7 cellular contexts compared by ENCODE assay signal in the genomic region with DNA sequence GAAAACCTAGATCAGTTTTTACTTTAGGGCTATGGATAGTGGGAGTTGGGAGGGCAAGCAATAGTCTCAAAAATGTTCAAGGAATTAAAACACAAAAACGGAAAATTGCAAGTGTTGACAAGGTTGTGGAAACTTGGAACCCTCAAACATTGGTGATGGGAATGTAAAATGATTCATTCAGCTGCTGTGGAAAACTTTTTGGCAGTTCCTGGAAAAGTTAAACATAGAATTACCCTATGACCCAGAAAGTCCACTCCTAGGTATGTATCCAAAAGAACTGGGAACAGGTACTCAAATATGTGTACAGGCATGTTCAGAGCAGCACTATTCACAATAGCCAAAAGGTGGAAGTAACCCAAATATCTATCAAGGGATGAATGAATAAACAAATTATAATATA. TPM values are rescaled to one million over a fixed set of nuclear protein-coding genes. Genes with fewer than 3 reads are reported as not detected.
A peak's percentile ranks its signal among the peaks of the same experiment; 100 is the strongest.
DNase-seq lines count a peak whose midpoint lies in the region; ATAC-seq, FAIRE-seq and TF ChIP-seq lines count a peak whose summit lies in the region.

No MANE protein-coding gene starts in this region.

- peaks cover 5% of the 10 kb centered on the region for H3K36me3 Mint-ChIP-seq in progenitor cell of endocrine pancreas (ENCODE audit: insufficient read depth)

- H3K4me3 ChIP-seq in SU-DHL-6 (ENCODE audit: insufficient read depth, low read length, poor library complexity, severe bottlenecking) (no peak overlapping the region), esophagus squamous epithelium (no peak overlapping the region)

- WGBS in esophagus squamous epithelium, 2 donors, result 6 to 8% methylated on average over 1 of the region's 1 CpG

- H4K20me1 ChIP-seq in SU-DHL-6 (ENCODE audit: low read depth, low read length), result no peaks in the 10 kb centered on the region

- no peak for ATAC-seq in GM21717 (IDR thresholded peaks at IDR 0.05; ENCODE audit: unreplicated experiment)

- H3K4me2 ChIP-seq in SU-DHL-6 (ENCODE audit: low read depth, low read length, poor library complexity, severe bottlenecking), result peak overlapping the region; percentile 90

- no peaks in the 10 kb centered on the region for H3K9me3 Mint-ChIP-seq in progenitor cell of endocrine pancreas (ENCODE audit: low read depth)

- H3K4me1 Mint-ChIP-seq in progenitor cell of endocrine pancreas (ENCODE audit: low read depth), result peaks cover 28% of the 10 kb centered on the region

- TF ChIP-seq CTCF in SU-DHL-6 (IDR thresholded peaks at IDR 0.05; ENCODE audit: insufficient read depth, low read length, poor library complexity, severe bottlenecking) (no peak), esophagus squamous epithelium (IDR thresholded peaks at IDR 0.05) (no peak), progenitor cell of endocrine pancreas (IDR thresholded peaks at IDR 0.05; ENCODE audit: unreplicated experiment) (no peak)

- peak overlapping the region; percentile 98 for H2AFZ ChIP-seq in SU-DHL-6 (ENCODE audit: low read depth, low read length, severe bottlenecking)

- 0 out of 2 replicates have a peak overlapping the region, but pooled peaks have one; percentile 66 for H3K9ac ChIP-seq in SU-DHL-6 (ENCODE audit: low read length)

- peaks cover 12 to 40% (median 24%) of the 10 kb centered on the region in 3 donors for H3K4me1 ChIP-seq in esophagus squamous epithelium

- TF ChIP-seq POLR2A in H54 (IDR thresholded peaks at IDR 0.05; ENCODE audit: low read depth, low read length) (no peak), esophagus squamous epithelium (IDR thresholded peaks at IDR 0.05) (no peak)

- no peaks in the 10 kb centered on the region for H3K9me3 ChIP-seq in SU-DHL-6 (ENCODE audit: insufficient read depth, low read length)
- H3K9me3 ChIP-seq in esophagus squamous epithelium, result no peaks in the 10 kb centered on the region

- no peaks in the 10 kb centered on the region for H3F3A ChIP-seq in SU-DHL-6 (ENCODE audit: insufficient read depth)

- no peaks in the 10 kb centered on the region for H3K27me3 Mint-ChIP-seq in progenitor cell of endocrine pancreas

- H3K27ac ChIP-seq in SU-DHL-6 (ENCODE audit: low read depth, low read length) (no peak overlapping the region), esophagus squamous epithelium (peak overlapping the region in 3 of 4 donors; percentile 87 to 92 (median 91))

- intact Hi-C loops in esophagus squamous epithelium (cut with DNase I), result no loop called here

- H3K27me3 ChIP-seq in SU-DHL-6 (ENCODE audit: low read length) (no peaks in the 10 kb centered on the region), esophagus squamous epithelium (peaks cover 0 to 8% (median 0%) of the 10 kb centered on the region in 4 donors)

- H3K36me3 ChIP-seq in SU-DHL-6 (ENCODE audit: low read length) (no peaks in the 10 kb centered on the region), esophagus squamous epithelium (no peaks in the 10 kb centered on the region)

- no peak for FAIRE-seq in H54 (lab: Jason Lieb, UNC)

- DNase-seq in H54 (ENCODE audit: insufficient read length, low spot score) (peak; percentile 26), esophagus squamous epithelium (lab: John Stamatoyannopoulos, UW) (no peak), progenitor cell of endocrine pancreas (ENCODE audit: low spot score, unreplicated experiment) (no peak), pons (ENCODE audit: low spot score) (no peak), NCI-H2029 (lab: John Stamatoyannopoulos, UW) (no peak)

- peak overlapping the region; percentile 98 for H3K27ac Mint-ChIP-seq in progenitor cell of endocrine pancreas

- H3K79me2 ChIP-seq in SU-DHL-6 (ENCODE audit: insufficient read depth, low read length), result peaks cover 15% of the 10 kb centered on the region; the same call in 1 of the 2 replicates

- H3K9me2 ChIP-seq in SU-DHL-6 (replicated peaks; ENCODE audit: insufficient read depth, low read length), result no peaks in the 10 kb centered on the region

- peak overlapping the region; percentile 94 for H3K4me3 Mint-ChIP-seq in progenitor cell of endocrine pancreas (ENCODE audit: low read depth)

RNA-seq across cellular contexts. Expression of a gene that starts 1.2 kb away (rescaled TPM):
- total RNA-seq in esophagus squamous epithelium, result 10 to 100 TPM; 14.9 to 24.2 (median 18.1) TPM
- 39.8 and 44.2 TPM in 2 replicates for total RNA-seq in progenitor cell of endocrine pancreas

RNA-seq across cellular contexts. Expression of a gene that starts 47.2 kb away (rescaled TPM):
- total RNA-seq in esophagus squamous epithelium, result under 1 TPM in 1 of 4 donors, not detected in 3; 0.57 TPM
- 69.1 and 78.1 TPM in 2 replicates for total RNA-seq in progenitor cell of endocrine pancreas

Comparison
In these comparisons a context has a peak if more than half of its experiments do, and no peak if none do; other contexts are left out.
1. RNA of a gene that starts 47.2 kb away (total RNA-seq): 69.1 to 78.1 TPM in progenitor cell of endocrine pancreas; 0.57 TPM in esophagus squamous epithelium; every median in the first group is over 10 times any median in the second.